ENCODE assay signal across 10 cellular contexts in genomic region chr16:28612359-28613280, GRCh38. TPM values are rescaled to one million over a fixed set of nuclear protein-coding genes. Genes with fewer than 3 reads are reported as not detected.
DNase-seq lines count a peak whose midpoint lies in the region; ATAC-seq and TF ChIP-seq lines count a peak whose summit lies in the region.
"Not testable (repeated sequence)": the region's sequence is repeated elsewhere in the genome, so short reads cannot be mapped to it uniquely, and the experiment has no call there.
"Had no signal": no experiment of that assay in that cellular context is flagged by ENCODE, and none has a peak within 500 bp of the region (broad histone marks: within the 10 kb centered on the region; RNA-seq: fewer than 3 reads in every experiment).

No MANE protein-coding gene starts in this region.

- not testable (repeated sequence) for H3K36me3 ChIP-seq in left lung

- not testable (repeated sequence) for H3K27ac Mint-ChIP-seq in CD4-positive, alpha-beta T cell; central memory CD8-positive, alpha-beta T cell (ENCODE audit: low read depth); stimulated activated effector memory CD8-positive, alpha-beta T cell treated with anti-CD3 and anti-CD28 coated beads, Interleukin-12 subunit alpha, Interleukin-12 subunit beta, amount 100 ng/mL, for 72 hours

- H3K27ac ChIP-seq in CD4-positive, alpha-beta T cell (ENCODE audit: low read depth, low read length); left lung: not testable (repeated sequence)

- DNase-seq in CD4-positive, alpha-beta T cell; central memory CD8-positive, alpha-beta T cell (ENCODE audit: low spot score in 2 of 2); left lung; stimulated activated effector memory CD8-positive, alpha-beta T cell treated with anti-CD3 and anti-CD28 coated beads, Interleukin-12 subunit alpha, Interleukin-12 subunit beta, amount 100 ng/mL, for 72 hours (ENCODE audit: low spot score in 2 of 2): not testable (repeated sequence)

- H3K4me3 Mint-ChIP-seq in CD4-positive, alpha-beta T cell; central memory CD8-positive, alpha-beta T cell; stimulated activated effector memory CD8-positive, alpha-beta T cell treated with anti-CD3 and anti-CD28 coated beads, Interleukin-12 subunit alpha, Interleukin-12 subunit beta, amount 100 ng/mL, for 72 hours: not testable (repeated sequence)

- CTCF ChIA-PET in CD4-positive, alpha-beta T cell (lab: Charles Lee), result not testable (repeated sequence)

- not testable (repeated sequence) for H3K36me3 Mint-ChIP-seq in CD4-positive, alpha-beta T cell (ENCODE audit: low read depth); central memory CD8-positive, alpha-beta T cell (ENCODE audit: insufficient read depth); stimulated activated effector memory CD8-positive, alpha-beta T cell treated with anti-CD3 and anti-CD28 coated beads, Interleukin-12 subunit alpha, Interleukin-12 subunit beta, amount 100 ng/mL, for 72 hours

- ATAC-seq in CD4-positive, alpha-beta T cell (ENCODE audit: poor library complexity), result peak; percentile 96
- ATAC-seq in GM18873 (IDR thresholded peaks at IDR 0.05; ENCODE audit: low FRiP score, unreplicated experiment), result peak; percentile 65
- peak; percentile 52 for ATAC-seq in GM21528 (IDR thresholded peaks at IDR 0.05; ENCODE audit: low FRiP score, unreplicated experiment)
- peak; percentile 55 for ATAC-seq in HG03280 (IDR thresholded peaks at IDR 0.05; ENCODE audit: unreplicated experiment)
- peak; percentile 87 to 92 for ATAC-seq in activated CD4-positive, CD25-positive, alpha-beta regulatory T cell treated with anti-CD3 and anti-CD28 coated beads, Interleukin-2, amount 50 U/mL, for 24 hours
- ATAC-seq in central memory CD8-positive, alpha-beta T cell (replicated peaks; ENCODE audit: extremely low read depth, poor library complexity, severe bottlenecking), result peak; percentile 99
- ATAC-seq in left lung, result peak; percentile 59
- ATAC-seq in stimulated activated effector memory CD8-positive, alpha-beta T cell treated with anti-CD3 and anti-CD28 coated beads, Interleukin-12 subunit alpha, Interleukin-12 subunit beta, amount 100 ng/mL, for 72 hours, result peak; percentile 84

- H3K4me1 ChIP-seq in left lung, result peaks cover 6 to 41% of the 10 kb centered on the region in 2 donors

- H3K27me3 ChIP-seq in CD4-positive, alpha-beta T cell (ENCODE audit: control insufficient read depth, insufficient read depth, low read length); left lung: not testable (repeated sequence)

- H3K4me1 Mint-ChIP-seq in CD4-positive, alpha-beta T cell (ENCODE audit: low read depth), result peaks cover 15% of the 10 kb centered on the region
- peaks cover 10% of the 10 kb centered on the region for H3K4me1 Mint-ChIP-seq in central memory CD8-positive, alpha-beta T cell
- peaks cover 15% of the 10 kb centered on the region for H3K4me1 Mint-ChIP-seq in stimulated activated effector memory CD8-positive, alpha-beta T cell treated with anti-CD3 and anti-CD28 coated beads, Interleukin-12 subunit alpha, Interleukin-12 subunit beta, amount 100 ng/mL, for 72 hours

- H3K27me3 Mint-ChIP-seq in CD4-positive, alpha-beta T cell; central memory CD8-positive, alpha-beta T cell: not testable (repeated sequence)

- not testable (repeated sequence) for H3K4me3 ChIP-seq in left lung

- not testable (repeated sequence) for TF ChIP-seq CTCF in CD4-positive, alpha-beta T cell (IDR thresholded peaks at IDR 0.05); left lung (IDR thresholded peaks at IDR 0.05)

- intact Hi-C loops in CD4-positive, alpha-beta T cell (cut with DNase I, micrococcal nuclease), result loop anchor here in 1 of 2 experiments (10.0 kb wide), 1 partner anchor 58 kb away; the partner anchor contains the start of gene SGF29
- intact Hi-C loops in left lung (cut with DNase I), result not testable (repeated sequence)

- H3K9me3 ChIP-seq in CD4-positive, alpha-beta T cell (ENCODE audit: control insufficient read depth, low read length); left lung: not testable (repeated sequence)

- POLR2A ChIA-PET in CD4-positive, alpha-beta T cell (lab: Charles Lee), result not testable (repeated sequence)

- not testable (repeated sequence) for H3K9me3 Mint-ChIP-seq in CD4-positive, alpha-beta T cell; central memory CD8-positive, alpha-beta T cell; stimulated activated effector memory CD8-positive, alpha-beta T cell treated with anti-CD3 and anti-CD28 coated beads, Interleukin-12 subunit alpha, Interleukin-12 subunit beta, amount 100 ng/mL, for 72 hours

RNA-seq across cellular contexts. Expression of gene SULT1A1, which starts 2.8 kb away (rescaled TPM):
- 10 to 100 TPM; 13.8 to 14.4 TPM for total RNA-seq in CD4-positive, alpha-beta T cell
- total RNA-seq in left lung, result 10 to 100 TPM; 38.6 to 68.6 TPM

RNA-seq across cellular contexts. Expression of gene SULT1A2, which starts 15.8 kb away (rescaled TPM):
- under 1 TPM; 0.19 to 0.45 TPM for total RNA-seq in CD4-positive, alpha-beta T cell
- 10 to 100 TPM in 1 of 2 donors, 1 to 10 TPM in 1; 5.2 to 16.6 TPM for total RNA-seq in left lung
- total RNA-seq: HT1080, occipital lobe had no signal

RNA-seq across cellular contexts. Expression of gene NPIPB8, which starts 25.2 kb away (rescaled TPM):
- under 1 TPM in 1 of 2 experiments, not detected in 1; 0.58 TPM for total RNA-seq in CD4-positive, alpha-beta T cell
- total RNA-seq in left lung, result under 1 TPM; 0.16 to 0.38 TPM
- total RNA-seq: HT1080, occipital lobe had no signal

RNA-seq across cellular contexts. Expression of gene SGF29, which starts 58.9 kb away (rescaled TPM):
- total RNA-seq in CD4-positive, alpha-beta T cell, result 10 to 100 TPM; 38.9 to 40.3 TPM
- total RNA-seq in left lung, result 10 to 100 TPM; 16.6 to 27.4 TPM

Comparison
In these comparisons a context has a peak if more than half of its experiments do, and no peak if none do; other contexts are left out.
1. RNA of gene SULT1A2, which starts 15.8 kb away (total RNA-seq): 5.2 to 16.6 TPM in left lung; 0.19 to 0.45 TPM in CD4-positive, alpha-beta T cell; every median in the first group is over 4 times any median in the second.
2. Peak in every context shown above with its lines, with median percentiles within 50 percentile points of each other: ATAC-seq.